In the genomic region with DNA sequence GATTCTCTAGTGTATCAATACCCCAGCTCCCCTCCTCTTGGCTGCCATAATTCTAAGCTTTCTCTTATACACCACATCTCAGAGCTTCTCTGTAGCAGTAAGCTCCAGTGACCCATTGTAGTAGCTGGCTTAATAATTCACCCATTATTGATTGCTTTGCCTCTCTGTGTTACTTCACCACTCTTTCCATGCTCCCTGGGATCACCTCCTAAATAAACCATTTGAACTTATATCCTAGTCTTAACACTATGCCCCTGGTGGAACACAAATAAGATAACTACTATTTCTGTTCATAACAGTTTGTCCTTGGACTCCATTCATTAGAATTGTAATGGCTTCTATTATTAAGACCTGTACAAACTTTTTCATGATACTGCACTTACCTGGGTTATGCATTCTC, we compare ENCODE assay signal across 25 cellular contexts.
"Had no signal": no experiment of that assay in that cellular context is flagged by ENCODE, and none has a peak within 500 bp of the region (broad histone marks: within the 10 kb centered on the region; RNA-seq: fewer than 3 reads in every experiment).

No MANE protein-coding gene starts in this region.

- ATAC-seq: activated CD8-positive, alpha-beta memory T cell treated with anti-CD3 and anti-CD28 coated beads, Interleukin-2, amount 10 ng/mL, durations not matched to agents 7 days and 5 days; activated naive CD4-positive, alpha-beta T cell treated with anti-CD3 and anti-CD28 coated beads, Interleukin-2, amount 50 U/mL, for 72 hours; activated naive CD8-positive, alpha-beta T cell treated with anti-CD3 and anti-CD28 coated beads, Interleukin-2, amount 50 U/mL, for 24 hours; body of pancreas; T-helper 17 cell; WTC11 had no signal

- H3K4me3 ChIP-seq: ascending aorta, body of pancreas, SJSA1 had no signal

- H3K4me2 ChIP-seq: KMS-11 had no signal

- H3K4me1 ChIP-seq: ascending aorta, SJSA1 had no signal

- H3K27ac ChIP-seq: ascending aorta, body of pancreas, KMS-11, SJSA1 had no signal

- H3K9ac ChIP-seq: KMS-11 had no signal

- H3K9me3 ChIP-seq: ascending aorta, body of pancreas had no signal

- DNase-seq: activated CD4-positive, alpha-beta T cell treated with anti-CD3 and anti-CD28 coated beads for 48 hours; activated CD4-positive, alpha-beta T cell treated with anti-CD3 and anti-CD28 coated beads, Interleukin-2, amount 50 U/mL, for 4 hours; activated CD4-positive, CD25-positive, alpha-beta regulatory T cell treated with anti-CD3 and anti-CD28 coated beads, Interleukin-2, amount 50 U/mL, for 72 hours; activated CD8-positive, alpha-beta memory T cell treated with anti-CD3 and anti-CD28 coated beads, Interleukin-2, amount 10 ng/mL, durations not matched to agents 7 days and 5 days; activated effector memory CD4-positive, alpha-beta T cell treated with Interleukin-2 at 50 U/mL for 16 hours; activated naive CD4-positive, alpha-beta T cell; activated naive CD8-positive, alpha-beta T cell treated with anti-CD3 and anti-CD28 coated beads, Interleukin-2, amount 50 U/mL, for 24 hours; activated T-cell treated with anti-CD3 and anti-CD28 coated beads, Interleukin-2, amount 50 U/mL, for 24 hours; body of pancreas; central memory CD4-positive, alpha-beta T cell; NCI-H1092; NCI-H1417; NCI-H2029; NCI-H510A treated with DMSO at 0.1 percent for 48 hours; NCI-H69; NK-92 treated with Interleukin-12 subunit alpha and Interleukin-12 subunit beta, amount 100 ng/mL, for 24 hours; OCI-M1; SHP77; T-helper 17 cell; T-helper 9 cell had no signal

- H3K36me3 ChIP-seq: ascending aorta, SJSA1 had no signal

- H3K27me3 ChIP-seq: ascending aorta, body of pancreas, SJSA1 had no signal
